ENCODE assay signal across 32 cellular contexts in genomic region chr3:166556955-166557354, GRCh38.
"Had no signal": no experiment of that assay in that cellular context is flagged by ENCODE, and none has a peak within 500 bp of the region (broad histone marks: within the 10 kb centered on the region; RNA-seq: fewer than 3 reads in every experiment).

No MANE protein-coding gene starts in this region.

- DNase-seq: Karpas-422, KBM-7, MG63, NCI-H1048, NCI-H1092 treated with DMSO at 0.1 percent for 48 hours, NCI-H1105 treated with DMSO at 0.1 percent for 48 hours, NCI-H1417, NCI-H1436, NCI-H146, NCI-H1694, NCI-H187, NCI-H1930, NCI-H2029 treated with DMSO at 0.1 percent for 48 hours, NCI-H2081 treated with DMSO at 0.1 percent for 48 hours, NCI-H2107, NCI-H2171, NCI-H226, NCI-H510A, NCI-H524, NCI-H526, NCI-H69, NCI-H748 treated with DMSO at 0.1 percent for 48 hours, NCI-H82, PC-3, Peyer's patch, Right ventricle myocardium superior, RPMI8226, SHP77 treated with DMSO at 0.1 percent for 48 hours, SK-N-SH, T-cell had no signal

- H3K27me3 ChIP-seq: MG63, Peyer's patch, SJSA1 had no signal

- H3K4me2 ChIP-seq: KMS-11, SK-N-SH had no signal

- ATAC-seq: PC-3, T-cell had no signal

- H3K27ac ChIP-seq: KMS-11, Peyer's patch, SJSA1 had no signal

- H3K9me3 ChIP-seq: MG63, Peyer's patch, SJSA1, SK-N-SH had no signal

- H3K4me1 ChIP-seq: Peyer's patch, SJSA1 had no signal

- H3K4me3 ChIP-seq: MG63, Peyer's patch, SJSA1 had no signal

- H3K9ac ChIP-seq: KMS-11, SK-N-SH had no signal

- H3K36me3 ChIP-seq: MG63, Peyer's patch, SJSA1 had no signal
